ENCODE assay signal across 8 cellular contexts in the genomic region with DNA sequence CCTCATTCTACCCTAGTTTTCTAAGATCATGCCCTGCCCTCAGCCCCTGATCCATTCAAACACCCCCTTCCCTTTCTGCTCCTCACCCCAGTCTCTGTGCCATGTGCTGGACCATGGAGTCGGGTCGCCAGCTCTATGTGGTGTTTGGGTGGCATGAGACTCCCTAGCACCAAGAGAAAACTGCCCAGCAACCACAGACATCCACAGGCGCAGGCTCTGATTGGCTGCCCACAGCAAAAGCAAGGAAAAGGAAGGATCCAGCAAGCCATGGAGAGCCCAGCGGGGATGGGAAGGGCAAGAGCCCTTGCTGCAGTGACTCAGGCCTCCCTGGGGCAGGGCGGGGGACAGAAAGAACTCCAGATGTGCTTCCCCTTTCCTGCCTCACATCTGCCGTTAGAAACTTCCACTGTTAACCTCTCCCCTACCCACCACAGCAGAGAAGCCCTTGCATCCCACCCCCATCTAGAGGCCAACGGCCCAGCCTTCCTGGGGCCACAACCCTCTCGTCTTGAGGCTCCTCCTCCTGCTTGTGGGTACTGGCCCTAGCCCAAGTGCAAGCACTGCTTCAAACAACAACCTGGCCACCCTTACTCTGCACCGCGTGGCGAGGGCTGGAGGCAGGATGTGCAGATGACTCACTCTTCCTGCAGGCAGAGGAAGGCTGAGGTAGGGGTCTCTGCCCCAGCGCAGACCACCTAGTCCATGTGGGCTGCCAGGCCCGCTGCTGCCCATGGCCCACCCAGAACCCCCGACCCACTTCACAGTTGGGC. TPM values are rescaled to one million over a fixed set of nuclear protein-coding genes. Genes with fewer than 3 reads are reported as not detected.
DNase-seq lines count a peak whose midpoint lies in the region; ATAC-seq and TF ChIP-seq lines count a peak whose summit lies in the region.

No MANE protein-coding gene starts in this region.

- H3K27me3 ChIP-seq in Peyer's patch (no peaks in the 10 kb centered on the region), thymus (ENCODE audit: control insufficient read depth, insufficient read depth) (no peaks in the 10 kb centered on the region)

- peak; percentile 41 for ATAC-seq in HG03196 (IDR thresholded peaks at IDR 0.05; ENCODE audit: unreplicated experiment)
- peak; percentile 56 for ATAC-seq in activated T-helper 17 cell treated with anti-CD3 and anti-CD28 coated beads, Interleukin-2, amount 50 U/mL, for 72 hours (replicated peaks)

- H3K4me1 Mint-ChIP-seq in activated T-helper 17 cell treated with anti-CD3 and anti-CD28 coated beads, Interleukin-2, amount 50 U/mL, for 72 hours = peaks cover 80% of the 10 kb centered on the region
- peaks cover 83% of the 10 kb centered on the region for H3K4me1 Mint-ChIP-seq in nephron progenitor cell

- H3K9me3 Mint-ChIP-seq in activated T-helper 17 cell treated with anti-CD3 and anti-CD28 coated beads, Interleukin-2, amount 50 U/mL, for 72 hours = no peaks in the 10 kb centered on the region
- H3K9me3 Mint-ChIP-seq in nephron progenitor cell = no peaks in the 10 kb centered on the region

- TF ChIP-seq CTCF in Peyer's patch (IDR thresholded peaks at IDR 0.05) = peak in 1 of 6 experiments; percentile 1
- TF ChIP-seq CTCF in fibroblast of mammary gland (conservative IDR thresholded peaks at IDR 0.05; ENCODE audit: control insufficient read depth, insufficient read depth, low read depth, low read length) = no peak
- TF ChIP-seq CTCF in nephron progenitor cell (IDR thresholded peaks at IDR 0.05) = no peak

- H3K27ac Mint-ChIP-seq in activated T-helper 17 cell treated with anti-CD3 and anti-CD28 coated beads, Interleukin-2, amount 50 U/mL, for 72 hours = peak overlapping the region; percentile 99
- peak overlapping the region; percentile 98 for H3K27ac Mint-ChIP-seq in nephron progenitor cell

- peak in 1 of 2 donors; percentile 64 for TF ChIP-seq POLR2A in Peyer's patch (IDR thresholded peaks at IDR 0.05)

- H3K27ac ChIP-seq in Peyer's patch (peak overlapping the region; percentile 74 to 99 (median 94)), thymus (ENCODE audit: low read depth) (peak overlapping the region; percentile 97)

- H3K4me3 Mint-ChIP-seq in activated T-helper 17 cell treated with anti-CD3 and anti-CD28 coated beads, Interleukin-2, amount 50 U/mL, for 72 hours = peak overlapping the region; percentile 92
- H3K4me3 Mint-ChIP-seq in nephron progenitor cell = peak overlapping the region; percentile 56

- H3K27me3 Mint-ChIP-seq in activated T-helper 17 cell treated with anti-CD3 and anti-CD28 coated beads, Interleukin-2, amount 50 U/mL, for 72 hours = no peaks in the 10 kb centered on the region
- peaks cover 2% of the 10 kb centered on the region for H3K27me3 Mint-ChIP-seq in nephron progenitor cell (ENCODE audit: low read depth, poor library complexity)

- H3K9me3 ChIP-seq in Peyer's patch (no peaks in the 10 kb centered on the region), thymus (ENCODE audit: control insufficient read depth) (no peaks in the 10 kb centered on the region)

- peaks cover 0 to 17% (median 0%) of the 10 kb centered on the region in 3 donors for H3K36me3 ChIP-seq in Peyer's patch
- H3K36me3 ChIP-seq in thymus (ENCODE audit: control insufficient read depth, insufficient read depth) = peaks cover 28% of the 10 kb centered on the region

- peak; percentile 94 for DNase-seq in NK-92 treated with Interleukin-12 subunit alpha and Interleukin-12 subunit beta, amount 100 ng/mL, for 24 hours (lab: John Stamatoyannopoulos, UW)
- DNase-seq in NK-92 (lab: John Stamatoyannopoulos, UW; ENCODE audit: unreplicated experiment) = no peak
- peak; percentile 89 to 95 (median 89) for DNase-seq in Peyer's patch
- DNase-seq in fibroblast of mammary gland (ENCODE audit: low read depth) = peak; percentile 99
- peak; percentile 58 for DNase-seq in nephron progenitor cell

- H3K4me1 ChIP-seq in Peyer's patch (peaks cover 39 to 77% (median 65%) of the 10 kb centered on the region in 4 donors), thymus (ENCODE audit: control insufficient read depth, insufficient read depth, low read length) (peaks cover 48% of the 10 kb centered on the region)

- H3K4me3 ChIP-seq in Peyer's patch = peak overlapping the region in 3 of 4 donors; percentile 5 to 29 (median 26)
- H3K4me3 ChIP-seq in fibroblast of mammary gland (ENCODE audit: control insufficient read depth, low read depth, low read length) = peak overlapping the region; percentile 16
- H3K4me3 ChIP-seq in thymus (ENCODE audit: low read length) = no peak overlapping the region

- H3K36me3 Mint-ChIP-seq in activated T-helper 17 cell treated with anti-CD3 and anti-CD28 coated beads, Interleukin-2, amount 50 U/mL, for 72 hours (ENCODE audit: low read depth) = peaks cover 93% of the 10 kb centered on the region
- peaks cover 34% of the 10 kb centered on the region for H3K36me3 Mint-ChIP-seq in nephron progenitor cell (ENCODE audit: low read depth)

- WGBS in thymus = 3% methylated on average over 14 of the region's 14 CpGs

RNA-seq across cellular contexts. Expression of a gene that starts 9.7 kb away (rescaled TPM):
- 1,000 to 10,000 TPM in 1 of 4 donors, 100 to 1,000 TPM in 3; 571 to 1,016 (median 697) TPM for total RNA-seq in Peyer's patch
- total RNA-seq in activated T-helper 17 cell treated with anti-CD3 and anti-CD28 coated beads, Interleukin-2, amount 50 U/mL, for 72 hours = 100 to 1,000 TPM; 155 to 336 TPM
- polyA plus RNA-seq in thymus = 35.8 TPM

RNA-seq across cellular contexts. Expression of a gene that starts 17.4 kb away (rescaled TPM):
- total RNA-seq in Peyer's patch = 1,000 to 10,000 TPM in 1 of 4 donors, 100 to 1,000 TPM in 3; 781 to 1,253 (median 958) TPM
- total RNA-seq in activated T-helper 17 cell treated with anti-CD3 and anti-CD28 coated beads, Interleukin-2, amount 50 U/mL, for 72 hours = 1,000 to 10,000 TPM; 1,690 to 1,865 TPM
- 1,365 TPM for polyA plus RNA-seq in thymus

RNA-seq across cellular contexts. Expression of a gene that starts 35.0 kb away (rescaled TPM):
- total RNA-seq in Peyer's patch = 10 to 100 TPM in 3 of 4 donors, 1 to 10 TPM in 1; 5.0 to 29.4 (median 17.5) TPM
- 10 to 100 TPM; 23.8 to 25.7 TPM for total RNA-seq in activated T-helper 17 cell treated with anti-CD3 and anti-CD28 coated beads, Interleukin-2, amount 50 U/mL, for 72 hours
- polyA plus RNA-seq in thymus = 25.3 TPM

RNA-seq across cellular contexts. Expression of a gene that starts 45.4 kb away (rescaled TPM):
- 10 to 100 TPM; 47.9 to 74.7 (median 58.9) TPM for total RNA-seq in Peyer's patch
- 100 to 1,000 TPM; 142 to 198 TPM for total RNA-seq in activated T-helper 17 cell treated with anti-CD3 and anti-CD28 coated beads, Interleukin-2, amount 50 U/mL, for 72 hours
- 79.3 TPM for polyA plus RNA-seq in thymus

RNA-seq across cellular contexts. Expression of a gene that starts 56.3 kb away (rescaled TPM):
- 100 to 1,000 TPM in 1 of 4 donors, 10 to 100 TPM in 3; 41.3 to 128 (median 59.8) TPM for total RNA-seq in Peyer's patch
- 100 to 1,000 TPM; 122 to 130 TPM for total RNA-seq in activated T-helper 17 cell treated with anti-CD3 and anti-CD28 coated beads, Interleukin-2, amount 50 U/mL, for 72 hours
- 99.3 TPM for polyA plus RNA-seq in thymus
